8 cellular contexts compared by ENCODE assay signal in genomic region chr3:129602730-129603560, GRCh38. TPM values are rescaled to one million over a fixed set of nuclear protein-coding genes. Genes with fewer than 3 reads are reported as not detected.
DNase-seq lines count a peak whose midpoint lies in the region; ATAC-seq and TF ChIP-seq lines count a peak whose summit lies in the region.

No MANE protein-coding gene starts in this region.

- peak overlapping the region; percentile 76 for H3K27ac Mint-ChIP-seq in endodermal cell
- peak overlapping the region in 1 of 9 donors; percentile 20 for H3K27ac Mint-ChIP-seq in naive thymus-derived CD4-positive, alpha-beta T cell

- no peaks in the 10 kb centered on the region for H3K9me2 ChIP-seq in Loucy (replicated peaks; ENCODE audit: low read depth, low read length)

- H3K4me1 ChIP-seq in A673 (ENCODE audit: insufficient read depth, low read length, poor library complexity, severe bottlenecking) (peaks cover 9% of the 10 kb centered on the region), Loucy (ENCODE audit: insufficient read depth, low read length, poor library complexity, severe bottlenecking) (peaks cover 77% of the 10 kb centered on the region), endodermal cell (ENCODE audit: control insufficient read depth, insufficient read depth, low read length) (peaks cover 11% of the 10 kb centered on the region), muscle layer of colon (ENCODE audit: insufficient read depth, low read length) (peaks cover 56% of the 10 kb centered on the region)
- H3K4me1 ChIP-seq in naive thymus-derived CD4-positive, alpha-beta T cell (ENCODE audit: control insufficient read depth in 2 of 2, insufficient read depth in 2 of 2, low read length in 2 of 2) = peaks cover 0 to 6% of the 10 kb centered on the region in 2 donors

- H3K27me3 ChIP-seq in A673 (replicated peaks; ENCODE audit: insufficient read depth, low read depth, low read length, poor library complexity) (no peaks in the 10 kb centered on the region), Loucy (ENCODE audit: insufficient read depth, low read length, poor library complexity, severe bottlenecking) (no peaks in the 10 kb centered on the region), endodermal cell (ENCODE audit: control insufficient read depth, insufficient read depth, low read length, poor library complexity, severe bottlenecking) (peaks cover 20% of the 10 kb centered on the region), muscle layer of colon (ENCODE audit: control insufficient read depth in 1 of 2, insufficient read depth in 2 of 2, low read length in 2 of 2) (peaks cover 0 to 6% of the 10 kb centered on the region in 2 donors)
- H3K27me3 ChIP-seq in naive thymus-derived CD4-positive, alpha-beta T cell (ENCODE audit: control insufficient read depth in 2 of 2, insufficient read depth in 2 of 2, low read length in 2 of 2) = peaks cover 0 to 6% of the 10 kb centered on the region in 2 donors

- DNase-seq in A673 (ENCODE audit: low spot score) (peak; percentile 54), endodermal cell (peak; percentile 93), OCI-M2 (lab: John Stamatoyannopoulos, UW; ENCODE audit: unreplicated experiment) (no peak), occipital lobe (lab: John Stamatoyannopoulos, UW) (no peak), NCI-H69 (lab: John Stamatoyannopoulos, UW) (no peak)
- DNase-seq in naive thymus-derived CD4-positive, alpha-beta T cell = no peak

- no peak overlapping the region for H2AFZ ChIP-seq in Loucy (ENCODE audit: low read length)

- H3K4me3 ChIP-seq in A673 (ENCODE audit: low read depth, low read length, poor library complexity, severe bottlenecking) = no peak overlapping the region
- H3K4me3 ChIP-seq in Loucy (ENCODE audit: low read length, poor library complexity, severe bottlenecking) = peak overlapping the region; percentile 78
- H3K4me3 ChIP-seq in endodermal cell (ENCODE audit: low read length) = no peak overlapping the region
- H3K4me3 ChIP-seq in muscle layer of colon (ENCODE audit: low read depth in 1 of 2, low read length in 2 of 2) = peak overlapping the region in 1 of 2 donors; percentile 63
- no peak overlapping the region for H3K4me3 ChIP-seq in naive thymus-derived CD4-positive, alpha-beta T cell (ENCODE audit: low read length)

- peak overlapping the region; percentile 72 for H3K9ac ChIP-seq in Loucy (ENCODE audit: low read depth, low read length, poor library complexity, severe bottlenecking)
- H3K9ac ChIP-seq in endodermal cell (ENCODE audit: extremely low read depth, low read length, poor library complexity, severe bottlenecking) = peak overlapping the region; percentile 18
- peak overlapping the region; percentile 20 for H3K9ac ChIP-seq in muscle layer of colon (ENCODE audit: low read length)

- no peaks in the 10 kb centered on the region for H3K9me3 Mint-ChIP-seq in endodermal cell
- H3K9me3 Mint-ChIP-seq in naive thymus-derived CD4-positive, alpha-beta T cell = peaks cover 0 to 1% (median 0%) of the 10 kb centered on the region in 11 donors

- peaks cover 3% of the 10 kb centered on the region for H3K36me3 Mint-ChIP-seq in endodermal cell (ENCODE audit: low read depth)
- peaks cover 0 to 4% (median 0%) of the 10 kb centered on the region in 5 donors for H3K36me3 Mint-ChIP-seq in naive thymus-derived CD4-positive, alpha-beta T cell

- H3K27me3 Mint-ChIP-seq in endodermal cell (ENCODE audit: insufficient read depth) = peaks cover 15% of the 10 kb centered on the region
- peaks cover 8 to 62% (median 11%) of the 10 kb centered on the region in 5 donors for H3K27me3 Mint-ChIP-seq in naive thymus-derived CD4-positive, alpha-beta T cell

- H3K4me2 ChIP-seq in Loucy (ENCODE audit: low read depth, low read length, poor library complexity, severe bottlenecking) = peak overlapping the region; percentile 95

- H4K20me1 ChIP-seq in Loucy (ENCODE audit: insufficient read depth, low read length, poor library complexity, severe bottlenecking) = peaks cover 36% of the 10 kb centered on the region

- BruUV-seq in A673 (replicated peaks; lab: Mats Ljungman, UMichigan) = no TSS peak

- H3K9me3 ChIP-seq in A673 (ENCODE audit: low read depth, low read length, poor library complexity, severe bottlenecking) = no peaks in the 10 kb centered on the region
- H3K9me3 ChIP-seq in Loucy (ENCODE audit: insufficient read depth, low read depth, low read length) = no peaks in the 10 kb centered on the region
- H3K9me3 ChIP-seq in endodermal cell (ENCODE audit: control insufficient read depth, low read length) = no peaks in the 10 kb centered on the region
- H3K9me3 ChIP-seq in muscle layer of colon (ENCODE audit: low read length) = no peaks in the 10 kb centered on the region
- H3K9me3 ChIP-seq in naive thymus-derived CD4-positive, alpha-beta T cell (ENCODE audit: control insufficient read depth in 2 of 3, low read length in 3 of 3) = no peaks in the 10 kb centered on the region

- POLR2A ChIA-PET in A673 (lab: Charles Lee; ENCODE audit: low non-redundant PET) = no interaction called here
- POLR2A ChIA-PET in naive thymus-derived CD4-positive, alpha-beta T cell (lab: Charles Lee) = no interaction called here

- intact Hi-C loops in A673 (cut with micrococcal nuclease; ENCODE audit: unreplicated experiment) = no loop called here
- intact Hi-C loops in naive thymus-derived CD4-positive, alpha-beta T cell (cut with micrococcal nuclease) = loop anchor here in 1 of 2 donors (10.0 kb wide), 1 partner anchor 108 kb away; no protein-coding TSS in a partner anchor

- peak overlapping the region; percentile 77 for H3K4me3 Mint-ChIP-seq in endodermal cell
- H3K4me3 Mint-ChIP-seq in naive thymus-derived CD4-positive, alpha-beta T cell = peak overlapping the region in 1 of 10 donors; percentile 16

- H3K79me2 ChIP-seq in Loucy (ENCODE audit: insufficient read depth, low read length) = peaks cover 83% of the 10 kb centered on the region

- CTCF ChIA-PET in A673 (lab: Charles Lee) = no interaction called here
- CTCF ChIA-PET in naive thymus-derived CD4-positive, alpha-beta T cell (lab: Charles Lee) = no interaction called here

- H3K27ac ChIP-seq in A673 (ENCODE audit: low read depth, low read length, poor library complexity, severe bottlenecking) (no peak overlapping the region), endodermal cell (ENCODE audit: low read depth, low read length) (peak overlapping the region; percentile 44), muscle layer of colon (ENCODE audit: low read depth, low read length) (peak overlapping the region; percentile 30)
- H3K27ac ChIP-seq in naive thymus-derived CD4-positive, alpha-beta T cell (ENCODE audit: low read depth, low read length) = no peak overlapping the region

- H3K36me3 ChIP-seq in A673 (ENCODE audit: insufficient read depth, low read length, poor library complexity, severe bottlenecking) (no peaks in the 10 kb centered on the region), Loucy (ENCODE audit: insufficient read depth, low read length) (no peaks in the 10 kb centered on the region), endodermal cell (ENCODE audit: control insufficient read depth, insufficient read depth, low read length) (no peaks in the 10 kb centered on the region), muscle layer of colon (ENCODE audit: insufficient read depth, low read length) (no peaks in the 10 kb centered on the region)
- H3K36me3 ChIP-seq in naive thymus-derived CD4-positive, alpha-beta T cell (ENCODE audit: control insufficient read depth in 2 of 3, insufficient read depth in 3 of 3, low read length in 3 of 3) = no peaks in the 10 kb centered on the region

- peaks cover 59% of the 10 kb centered on the region for H3K4me1 Mint-ChIP-seq in endodermal cell
- peaks cover 4 to 23% (median 6%) of the 10 kb centered on the region in 7 donors for H3K4me1 Mint-ChIP-seq in naive thymus-derived CD4-positive, alpha-beta T cell

- ATAC-seq in naive thymus-derived CD4-positive, alpha-beta T cell = no peak

- no peaks in the 10 kb centered on the region for H3F3A ChIP-seq in Loucy (ENCODE audit: low read depth)

- WGBS in endodermal cell (ENCODE audit: insufficient coverage in 1 of 2, insufficient read length in 1 of 2), 2 experiments = 66 to 78% methylated on average over 7 to 15 of the region's 15 CpGs

- no peak for TF ChIP-seq CTCF in A673 (conservative IDR thresholded peaks at IDR 0.05; ENCODE audit: low read depth, low read length)
- no peak for TF ChIP-seq CTCF in Loucy (conservative IDR thresholded peaks at IDR 0.05; ENCODE audit: low read length)
- no peak for TF ChIP-seq CTCF in endodermal cell (conservative IDR thresholded peaks at IDR 0.05)

RNA-seq across cellular contexts. Expression of gene PLXND1, which starts 3.5 kb away (rescaled TPM):
- 31.5 and 32.1 TPM in 2 replicates for total RNA-seq in A673 (2021)
- total RNA-seq in endodermal cell = 10 to 100 TPM; 73.1 to 83.2 TPM
- 58.8 TPM for polyA plus RNA-seq in endodermal cell (2013, experiment 1 of 2)
- 68.1 TPM for polyA plus RNA-seq in endodermal cell (2013, experiment 2 of 2)
- 10 to 100 TPM in 2 of 5 experiments, 1 to 10 TPM in 3; 1.9 to 82.5 (median 7.5) TPM for total RNA-seq in naive thymus-derived CD4-positive, alpha-beta T cell
- polyA plus RNA-seq in naive thymus-derived CD4-positive, alpha-beta T cell = under 1 TPM in 1 of 2 donors, not detected in 1; 0.38 TPM
- 14.3 TPM for total RNA-seq in occipital lobe

RNA-seq across cellular contexts. Expression of gene H1-8, which starts 60.0 kb away (rescaled TPM):
- total RNA-seq in A673 (2021) = not detected in 2 replicates
- not detected for total RNA-seq in endodermal cell
- not detected for polyA plus RNA-seq in endodermal cell (2013, experiment 1 of 2)
- not detected for polyA plus RNA-seq in endodermal cell (2013, experiment 2 of 2)
- total RNA-seq in naive thymus-derived CD4-positive, alpha-beta T cell = not detected
- not detected for polyA plus RNA-seq in naive thymus-derived CD4-positive, alpha-beta T cell
- total RNA-seq in occipital lobe = not detected

Comparison
In these comparisons a context has a peak if more than half of its experiments do, and no peak if none do; other contexts are left out.
1. DNase-seq: peak in A673 (single experiment) and endodermal cell (single experiment); none in naive thymus-derived CD4-positive, alpha-beta T cell (0 of 9), OCI-M2 (single experiment), occipital lobe (single experiment) and NCI-H69 (single experiment).
2. H3K27ac ChIP-seq: peak in endodermal cell (single experiment) and muscle layer of colon (single experiment); none in A673 (single experiment) and naive thymus-derived CD4-positive, alpha-beta T cell (single experiment).
3. H3K9ac ChIP-seq: peak in every context shown above with its lines; median percentile 72 in Loucy; 20 in muscle layer of colon; 18 in endodermal cell.